21 cellular contexts compared by ENCODE assay signal in the genomic region with DNA sequence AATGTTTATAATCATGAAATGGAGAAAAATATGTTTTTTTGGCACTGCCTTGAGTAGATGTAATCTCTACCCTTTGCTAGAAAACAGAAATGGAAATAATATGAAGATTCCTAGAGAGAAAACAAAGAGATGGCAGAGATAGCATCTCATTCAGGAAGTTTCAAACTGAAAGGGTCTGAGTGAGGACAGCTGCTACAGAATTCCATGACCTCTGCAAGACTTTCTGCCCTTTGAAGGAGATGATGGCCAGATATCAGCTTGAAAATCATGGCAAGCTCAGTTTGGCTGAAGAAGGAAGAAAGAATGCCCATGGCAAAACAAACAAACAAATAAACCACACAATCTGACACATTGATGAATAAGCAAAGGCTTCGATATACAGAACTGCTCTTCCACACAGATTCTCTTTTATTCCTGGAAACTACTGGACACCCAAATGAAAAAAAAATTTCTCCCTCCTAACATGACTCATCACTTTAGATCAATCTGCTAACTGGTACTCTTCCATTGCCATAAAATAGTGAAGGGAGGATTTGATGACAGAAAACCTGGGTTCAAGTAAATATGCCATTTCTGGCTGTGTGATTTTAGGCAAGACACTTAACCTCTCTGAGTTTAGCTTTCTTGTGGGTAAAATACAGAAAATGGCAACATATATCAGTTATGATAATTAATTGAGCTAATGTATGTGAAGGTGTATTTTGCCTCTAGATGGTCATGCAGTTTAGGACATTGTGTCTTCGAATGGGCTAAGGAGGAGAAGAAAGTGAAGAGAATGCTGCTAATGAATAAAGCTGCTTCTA.
A peak's percentile ranks its signal among the peaks of the same experiment; 100 is the strongest.
DNase-seq lines count a peak whose midpoint lies in the region; ATAC-seq, FAIRE-seq and TF ChIP-seq lines count a peak whose summit lies in the region.
"Had no signal": no experiment of that assay in that cellular context is flagged by ENCODE, and none has a peak within 500 bp of the region (broad histone marks: within the 10 kb centered on the region; RNA-seq: fewer than 3 reads in every experiment).

No MANE protein-coding gene starts in this region.

- in situ Hi-C loops in IMR-90 (cut with MboI; ENCODE audit: low sequenced_read_pairs), result loop anchor here (25.0 kb wide), 1 partner anchor 846 kb away; no protein-coding TSS in a partner anchor

- TF ChIP-seq CTCF in IMR-90 (conservative IDR thresholded peaks at IDR 0.05; ENCODE audit: low read depth, low read length) (no peak), bronchial epithelial cell (IDR thresholded peaks at IDR 0.05; ENCODE audit: insufficient read depth, low read length, severe bottlenecking) (no peak)

- no peak overlapping the region for H2BK120ac ChIP-seq in IMR-90 (ENCODE audit: low read depth, low read length)

- BruUV-seq in IMR-90 (replicated peaks; lab: Mats Ljungman, UMichigan), result no TSS peak

- H3K36me3 ChIP-seq in IMR-90 (ENCODE audit: control insufficient read depth, insufficient read depth, low read length) (no peaks in the 10 kb centered on the region), bronchial epithelial cell (ENCODE audit: control insufficient read depth, insufficient read depth, low read length) (no peaks in the 10 kb centered on the region), mesodermal cell (ENCODE audit: control insufficient read depth, insufficient read depth, low read length) (no peaks in the 10 kb centered on the region)

- no peak overlapping the region for H3K4me2 ChIP-seq in IMR-90 (ENCODE audit: low read depth, low read length)
- H3K4me2 ChIP-seq: KMS-11 had no signal

- no peak overlapping the region for H3K56ac ChIP-seq in IMR-90 (ENCODE audit: extremely low read depth, insufficient read depth, low read length)

- no peak overlapping the region for H3K14ac ChIP-seq in IMR-90 (replicated peaks; ENCODE audit: low read depth, low read length)

- H3K9me1 ChIP-seq in IMR-90 (ENCODE audit: insufficient read depth, low read length), result no peaks in the 10 kb centered on the region

- H3K4ac ChIP-seq in IMR-90 (ENCODE audit: low read depth, low read length), result no peak overlapping the region

- H3K4me3 ChIP-seq in IMR-90 (ENCODE audit: insufficient read depth, low read depth, low read length) (no peak overlapping the region), bronchial epithelial cell (ENCODE audit: low read depth, low read length) (no peak overlapping the region), mesodermal cell (ENCODE audit: extremely low read depth, insufficient read depth, low read length, poor library complexity, severe bottlenecking) (no peak overlapping the region)

- H3K23ac ChIP-seq in IMR-90 (ENCODE audit: low read depth, low read length), result no peak overlapping the region

- H3K18ac ChIP-seq in IMR-90 (ENCODE audit: low read depth, low read length), result no peak overlapping the region

- no peaks in the 10 kb centered on the region for H4K20me1 ChIP-seq in IMR-90 (ENCODE audit: insufficient read depth, low read length)

- no peak for TF ChIP-seq RAD21 in IMR-90 (IDR thresholded peaks at IDR 0.05; ENCODE audit: low read length)

- no peak overlapping the region for H4K8ac ChIP-seq in IMR-90 (ENCODE audit: low read depth in 2 of 2, low read length in 2 of 2)

- no peak overlapping the region for H3K9ac ChIP-seq in IMR-90 (ENCODE audit: low read depth, low read length)
- H3K9ac ChIP-seq: KMS-11 had no signal

- no peak overlapping the region for H2BK5ac ChIP-seq in IMR-90 (ENCODE audit: low read depth, low read length, poor library complexity, severe bottlenecking)

- no peak overlapping the region for H2BK15ac ChIP-seq in IMR-90 (ENCODE audit: low read depth, low read length)

- dilution Hi-C loops in IMR-90 (cut with HindIII; ENCODE audit: low sequenced_read_pairs, unreplicated experiment), result no loop called here

- ATAC-seq in IMR-90 (ENCODE audit: low read depth) (no peak), left lobe of liver (no peak), HG02678 (IDR thresholded peaks at IDR 0.05; ENCODE audit: unreplicated experiment) (no peak)
- ATAC-seq: HCT116, Panc1 had no signal

- H3K4me1 ChIP-seq in IMR-90 (ENCODE audit: control insufficient read depth, insufficient read depth, low read length) (no peaks in the 10 kb centered on the region), mesodermal cell (ENCODE audit: control insufficient read depth, insufficient read depth, low read length, poor library complexity, severe bottlenecking) (peaks cover 32% of the 10 kb centered on the region)

- no peak overlapping the region for H4K5ac ChIP-seq in IMR-90 (ENCODE audit: low read depth, low read length)

- peaks cover 10% of the 10 kb centered on the region for H3K27me3 ChIP-seq in IMR-90 (ENCODE audit: control insufficient read depth, insufficient read depth, low read length)
- H3K27me3 ChIP-seq in bronchial epithelial cell (ENCODE audit: control insufficient read depth, insufficient read depth, low read length), result no peaks in the 10 kb centered on the region

- no CpG with 5 or more reads among the region's 2 CpGs for WGBS in IMR-90 (ENCODE audit: extremely low coverage in 2 of 2, insufficient read length in 1 of 2), 2 experiments
- WGBS in mesodermal cell (ENCODE audit: insufficient coverage in 2 of 2), 2 experiments, result 100% methylated on average over 1 of the region's 2 CpGs; no CpG with 5 or more reads in 1 of the 2 experiments

- intact Hi-C loops in IMR-90 (cut with micrococcal nuclease), result loop anchor here (10.0 kb wide), 1 partner anchor 467 kb away; the partner anchor contains the start of gene SLC35A1

- POLR2A ChIA-PET in IMR-90 (lab: Charles Lee; ENCODE audit: unreplicated experiment), result no interaction called here

- no peak overlapping the region for H2AK5ac ChIP-seq in IMR-90 (ENCODE audit: low read depth, low read length)

- H3K79me1 ChIP-seq in IMR-90 (ENCODE audit: low read depth in 1 of 2, low read length in 2 of 2), result no peaks in the 10 kb centered on the region

- H3K9me3 ChIP-seq in IMR-90 (ENCODE audit: control insufficient read depth, insufficient read depth, low read length) (no peaks in the 10 kb centered on the region), mesodermal cell (ENCODE audit: control insufficient read depth, low read length) (no peaks in the 10 kb centered on the region)

- no peak overlapping the region for H2AFZ ChIP-seq in IMR-90 (replicated peaks; ENCODE audit: low read length, poor library complexity)

- peak; percentile 38 for DNase-seq in COLO829 (ENCODE audit: low spot score)
- DNase-seq in IMR-90, result no peak
- DNase-seq in bronchial epithelial cell (ENCODE audit: low read depth), result peak; percentile 53
- DNase-seq in left lobe of liver (ENCODE audit: low spot score), result no peak
- DNase-seq in DMS53 (lab: John Stamatoyannopoulos, UW), result no peak
- no peak for DNase-seq in caudate nucleus (lab: John Stamatoyannopoulos, UW)
- DNase-seq: DMS79, GOT3, NCI-H1694, NCI-H2081, NCI-H2171, NCI-H345, NCI-H524, NCI-H774 had no signal

- no peak for FAIRE-seq in bronchial epithelial cell (lab: Jason Lieb, UNC)
- FAIRE-seq: A204.1 had no signal

- H2BK20ac ChIP-seq in IMR-90 (ENCODE audit: low read depth, low read length), result no peak overlapping the region

- TF ChIP-seq POLR2A in IMR-90 (IDR thresholded peaks at IDR 0.05; ENCODE audit: low read depth, low read length), result no peak

- no peak overlapping the region for H4K91ac ChIP-seq in IMR-90 (ENCODE audit: insufficient read depth, low read depth, low read length)

- H3K27ac ChIP-seq in IMR-90 (ENCODE audit: insufficient read depth, low read length), result no peak overlapping the region
- H3K27ac ChIP-seq in mesodermal cell (ENCODE audit: low read depth, low read length, severe bottlenecking), result peak overlapping the region; percentile 52
- H3K27ac ChIP-seq in caudate nucleus (ENCODE audit: low read depth, low read length), result no peak overlapping the region
- H3K27ac ChIP-seq: HL-60, KMS-11 had no signal

- no peak overlapping the region for H2AK9ac ChIP-seq in IMR-90 (replicated peaks; ENCODE audit: low read depth, low read length, poor library complexity)

- CTCF ChIA-PET in IMR-90 (lab: Yijun Ruan, JAX), result no interaction called here

TF ChIP-seq in IMR-90, 13 proteins besides CTCF, POLR2A, EP300 and RAD21:
- TF ChIP-seq NFE2L2 (IDR thresholded peaks at IDR 0.05; ENCODE audit: low read depth, low read length), result peak; percentile 71
- no peak for TF ChIP-seq RFX5 (IDR thresholded peaks at IDR 0.05; ENCODE audit: low read depth, low read length)
- TF ChIP-seq, protein P1, sequence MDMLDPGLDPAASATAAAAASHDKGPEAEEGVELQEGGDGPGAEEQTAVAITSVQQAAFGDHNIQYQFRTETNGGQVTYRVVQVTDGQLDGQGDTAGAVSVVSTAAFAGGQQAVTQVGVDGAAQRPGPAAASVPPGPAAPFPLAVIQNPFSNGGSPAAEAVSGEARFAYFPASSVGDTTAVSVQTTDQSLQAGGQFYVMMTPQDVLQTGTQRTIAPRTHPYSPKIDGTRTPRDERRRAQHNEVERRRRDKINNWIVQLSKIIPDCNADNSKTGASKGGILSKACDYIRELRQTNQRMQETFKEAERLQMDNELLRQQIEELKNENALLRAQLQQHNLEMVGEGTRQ (IDR thresholded peaks at IDR 0.05; ENCODE audit: low read depth, low read length), result no peak
- no peak for TF ChIP-seq SMC3 (IDR thresholded peaks at IDR 0.05; ENCODE audit: low read depth, low read length)

Comparison
In these comparisons a context has a peak if more than half of its experiments do, and no peak if none do; other contexts are left out.
1. DNase-seq: peak in COLO829 (single experiment) and bronchial epithelial cell (single experiment); none in IMR-90 (single experiment), left lobe of liver (single experiment), DMS53 (single experiment) and caudate nucleus (0 of 61).